ENCODE assay signal across 15 cellular contexts in genomic region chr3:54967586-54968244, GRCh38. TPM values are rescaled to one million over a fixed set of nuclear protein-coding genes. Genes with fewer than 3 reads are reported as not detected.
A peak's percentile ranks its signal among the peaks of the same experiment; 100 is the strongest.
DNase-seq lines count a peak whose midpoint lies in the region; ATAC-seq and TF ChIP-seq lines count a peak whose summit lies in the region.
"Had no signal": no experiment of that assay in that cellular context is flagged by ENCODE, and none has a peak within 500 bp of the region (broad histone marks: within the 10 kb centered on the region; RNA-seq: fewer than 3 reads in every experiment).

No MANE protein-coding gene starts in this region.

- TF ChIP-seq CTCF in epithelial cell of esophagus (IDR thresholded peaks at IDR 0.05; ENCODE audit: insufficient read depth, low read depth, low read length, missing control alignments), result no peak
- no peak for TF ChIP-seq CTCF in neutrophil (IDR thresholded peaks at IDR 0.05)
- no peak for TF ChIP-seq CTCF in WTC11 (IDR thresholded peaks at IDR 0.05)

- peak; percentile 27 for DNase-seq in AG20443 (ENCODE audit: low spot score)
- DNase-seq in NCI-H226, result peak; percentile 21
- peak; percentile 25 for DNase-seq in epithelial cell of esophagus (ENCODE audit: low read depth)
- no peak for DNase-seq in T-helper 2 cell
- DNase-seq in activated effector memory CD4-positive, alpha-beta T cell treated with anti-CD3 and anti-CD28 coated beads, Interleukin-2, amount 50 U/mL, for 16 hours, result no peak
- DNase-seq in D341Med (ENCODE audit: low spot score), result no peak
- DNase-seq in WTC11 (ENCODE audit: low spot score), result no peak
- DNase-seq: activated T-cell treated with anti-CD3 and anti-CD28 coated beads, Interleukin-2, amount 50 U/mL, for 4 hours; aorta; left ventricle myocardium inferior; OCI-M1; T-cell; tibial artery had no signal

- H3K36me3 Mint-ChIP-seq in WTC11, result no peaks in the 10 kb centered on the region
- H3K36me3 Mint-ChIP-seq: T-cell had no signal

- no peak overlapping the region for H3K4me3 ChIP-seq in epithelial cell of esophagus (ENCODE audit: low read length)
- peak overlapping the region in 1 of 2 experiments; percentile 21 for H3K4me3 ChIP-seq in neutrophil (ENCODE audit: low read depth in 1 of 2, low read length in 1 of 2)
- H3K4me3 ChIP-seq: left ventricle myocardium inferior, tibial artery had no signal

- ATAC-seq in WTC11, result no peak
- ATAC-seq: activated T-cell treated with anti-CD3 and anti-CD28 coated beads, Interleukin-2, amount 50 U/mL, for 4 hours; T-cell had no signal

- no peaks in the 10 kb centered on the region for H3K36me3 ChIP-seq in neutrophil
- H3K36me3 ChIP-seq: left ventricle myocardium inferior, tibial artery had no signal

- CTCF ChIA-PET in WTC11 (lab: Charles Lee), result no interaction called here

- H3K27ac ChIP-seq in neutrophil, result peak overlapping the region; percentile 34
- H3K27ac ChIP-seq: left ventricle myocardium inferior, tibial artery had no signal

- no peaks in the 10 kb centered on the region for H3K27me3 Mint-ChIP-seq in WTC11 (ENCODE audit: low read depth)

- POLR2A ChIA-PET in WTC11 (lab: Charles Lee), result interaction anchor here (0.6 kb wide), 1 partner anchor 1963 kb away, joined by 10 read pairs; no protein-coding TSS in a partner anchor

- no peaks in the 10 kb centered on the region for H3K27me3 ChIP-seq in neutrophil
- H3K27me3 ChIP-seq: tibial artery had no signal

- H3K9me3 Mint-ChIP-seq in WTC11, result no peaks in the 10 kb centered on the region

- H3K9me3 ChIP-seq in neutrophil, result no peaks in the 10 kb centered on the region
- H3K9me3 ChIP-seq: left ventricle myocardium inferior, tibial artery had no signal

- peaks cover 15% of the 10 kb centered on the region for H3K4me1 Mint-ChIP-seq in WTC11
- H3K4me1 Mint-ChIP-seq: T-cell had no signal

- no peak overlapping the region for H3K4me3 Mint-ChIP-seq in WTC11
- H3K4me3 Mint-ChIP-seq: activated T-cell treated with anti-CD3 and anti-CD28 coated beads, Interleukin-2, amount 50 U/mL, for 4 hours; T-cell had no signal

- H3K4me1 ChIP-seq in neutrophil (ENCODE audit: control insufficient read depth in 1 of 2, insufficient read depth in 1 of 2, low read depth in 1 of 2, low read length in 1 of 2), result peaks cover 0 to 46% of the 10 kb centered on the region in 2 experiments
- H3K4me1 ChIP-seq: left ventricle myocardium inferior, tibial artery had no signal

- no peak overlapping the region for H3K27ac Mint-ChIP-seq in WTC11
- H3K27ac Mint-ChIP-seq: T-cell had no signal

TF ChIP-seq in WTC11, 78 proteins besides CTCF, POLR2A, EP300 and RAD21:
- TF ChIP-seq EMX1 (CRISPR knock-in tag; IDR thresholded peaks at IDR 0.05), result no peak
- TF ChIP-seq ZNF416 (CRISPR knock-in tag; IDR thresholded peaks at IDR 0.05), result no peak
- no peak for TF ChIP-seq ETV6 (CRISPR knock-in tag; IDR thresholded peaks at IDR 0.05)
- TF ChIP-seq ZNF232 (CRISPR knock-in tag; IDR thresholded peaks at IDR 0.05), result no peak
- TF ChIP-seq RORB (CRISPR knock-in tag; IDR thresholded peaks at IDR 0.05), result no peak
- no peak for TF ChIP-seq ZNF121 (CRISPR knock-in tag; IDR thresholded peaks at IDR 0.05)
TF ChIP-seq in WTC11: peak in this region for 0.

RNA-seq across cellular contexts. Expression of gene LRTM1, which starts 39.9 kb away (rescaled TPM):
- total RNA-seq in WTC11 (2021), result not detected in 3 replicates
- total RNA-seq: activated T-cell treated with anti-CD3 and anti-CD28 coated beads, Interleukin-2, amount 50 U/mL, for 4 hours; aorta; left ventricle myocardium inferior; omental fat pad; T-cell had no signal

Comparison
In these comparisons a context has a peak if more than half of its experiments do, and no peak if none do; other contexts are left out.
1. DNase-seq: peak in AG20443 (single experiment), NCI-H226 (single experiment) and epithelial cell of esophagus (single experiment); none in T-helper 2 cell (0 of 5), activated effector memory CD4-positive, alpha-beta T cell treated with anti-CD3 and anti-CD28 coated beads, Interleukin-2, amount 50 U/mL, for 16 hours (single experiment), D341Med (single experiment) and WTC11 (single experiment).